9 cellular contexts compared by ENCODE assay signal in the genomic region with DNA sequence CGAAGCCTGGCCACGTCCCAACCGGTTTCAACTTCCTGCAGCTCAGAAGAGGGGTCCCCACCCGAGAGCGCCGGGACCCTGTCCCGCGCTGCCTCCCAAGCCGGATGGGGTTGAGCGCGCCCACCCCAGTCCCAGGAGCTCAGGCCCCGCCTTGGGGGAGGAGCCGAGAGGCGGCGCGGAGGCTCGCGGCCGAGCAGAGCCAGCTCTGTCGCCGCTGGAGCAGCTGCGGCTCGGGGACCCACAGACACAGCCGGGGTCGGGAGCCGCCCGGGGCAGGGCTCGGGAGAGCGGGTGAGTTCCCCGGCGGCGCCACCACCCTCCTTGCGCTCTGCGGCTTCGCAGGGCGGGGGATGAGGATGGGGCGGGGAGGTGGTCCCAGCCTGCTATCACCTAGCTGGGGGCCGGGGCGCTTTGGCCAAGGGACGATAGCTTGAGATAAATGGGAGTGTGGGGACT. TPM values are rescaled to one million over a fixed set of nuclear protein-coding genes. Genes with fewer than 3 reads are reported as not detected.
DNase-seq lines count a peak whose midpoint lies in the region; ATAC-seq and TF ChIP-seq lines count a peak whose summit lies in the region.
"Had no signal": no experiment of that assay in that cellular context is flagged by ENCODE, and none has a peak within 500 bp of the region (broad histone marks: within the 10 kb centered on the region; RNA-seq: fewer than 3 reads in every experiment).

A gene (plus strand): TSS at position 196 of the 456 bp plus-strand sequence. CDS start 30,229 bp downstream, outside the sequence.

- peak within 1 kb of the TSS; percentile 50 for H3K4me3 ChIP-seq in colonic mucosa

- H3K36me3 ChIP-seq in colonic mucosa, result no peaks in the 10 kb centered on the region

- H3K9me3 ChIP-seq in CD4-positive, alpha-beta T cell (ENCODE audit: control insufficient read depth, low read length), result no peaks in the 10 kb centered on the region
- H3K9me3 ChIP-seq in colonic mucosa, result no peaks in the 10 kb centered on the region

- peak; percentile 56 to 77 (median 66) for DNase-seq in CD4-positive, alpha-beta T cell
- DNase-seq in Kasumi-1 (lab: John Stamatoyannopoulos, UW) (peak; percentile 29 to 35), colonic mucosa (peak; percentile 38), medulla oblongata (ENCODE audit: extremely low spot score) (peak; percentile 76), mucosa of gallbladder (ENCODE audit: low spot score) (no peak)
- DNase-seq in activated CD4-positive, alpha-beta T cell treated with anti-CD3 and anti-CD28 coated beads for 4 hours, result peak; percentile 74
- peak; percentile 57 to 83 (median 59) for DNase-seq in stimulated activated CD4-positive, alpha-beta T cell treated with anti-CD3 and anti-CD28 coated beads, TNF-alpha, amount 100 ng/mL, for 24 hours (ENCODE audit: low read depth in 3 of 3)

- peak within 1 kb of the TSS; percentile 97 for H3K27ac Mint-ChIP-seq in CD4-positive, alpha-beta T cell

- no peaks in the 10 kb centered on the region for H3K27me3 Mint-ChIP-seq in CD4-positive, alpha-beta T cell

- POLR2A ChIA-PET in CD4-positive, alpha-beta T cell (lab: Charles Lee), result interaction anchor here (0.6 to 5.3 kb wide), 24 partner anchors 9 to 157 kb away, joined by 3 to 107 read pairs (median 4); a partner anchor contains a TSS

- peak within 1 kb of the TSS; percentile 40 to 76 for H3K9ac ChIP-seq in colonic mucosa (ENCODE audit: low read depth in 2 of 2, low read length in 2 of 2)

- no peaks in the 10 kb centered on the region for H3K4me1 ChIP-seq in colonic mucosa

- H3K9me3 Mint-ChIP-seq in CD4-positive, alpha-beta T cell, result no peaks in the 10 kb centered on the region

- peaks cover 44% of the 10 kb centered on the region for H3K36me3 Mint-ChIP-seq in CD4-positive, alpha-beta T cell (ENCODE audit: low read depth)

- TF ChIP-seq CTCF in CD4-positive, alpha-beta T cell (IDR thresholded peaks at IDR 0.05), result no peak
- no peak for TF ChIP-seq CTCF in colonic mucosa (IDR thresholded peaks at IDR 0.05)

- H3K27me3 ChIP-seq in CD4-positive, alpha-beta T cell (ENCODE audit: control insufficient read depth, insufficient read depth, low read length), result no peaks in the 10 kb centered on the region
- peaks cover 30% of the 10 kb centered on the region for H3K27me3 ChIP-seq in colonic mucosa

- intact Hi-C loops in CD4-positive, alpha-beta T cell (cut with DNase I, micrococcal nuclease), result loop anchor here (1.0 to 5.0 kb wide), 6 partner anchors 15 to 157 kb away; a partner anchor contains a TSS
- intact Hi-C loops in colonic mucosa (cut with DNase I), result no loop called here

- peak within 1 kb of the TSS; percentile 89 for H3K4me3 Mint-ChIP-seq in CD4-positive, alpha-beta T cell

- H3K4me1 Mint-ChIP-seq in CD4-positive, alpha-beta T cell (ENCODE audit: low read depth), result peaks cover 55% of the 10 kb centered on the region

- ATAC-seq in CD4-positive, alpha-beta T cell (ENCODE audit: poor library complexity), result peak; percentile 59
- peak; percentile 56 for ATAC-seq in GM21423 (IDR thresholded peaks at IDR 0.05; ENCODE audit: unreplicated experiment)

- H3K27ac ChIP-seq in CD4-positive, alpha-beta T cell (ENCODE audit: low read depth, low read length), result peak within 1 kb of the TSS; percentile 96
- H3K27ac ChIP-seq in colonic mucosa, result peak within 1 kb of the TSS; percentile 45

- CTCF ChIA-PET in CD4-positive, alpha-beta T cell (lab: Charles Lee), result interaction anchor here (1.3 to 2.0 kb wide), 4 partner anchors 35 to 121 kb away, joined by 3 to 7 read pairs (median 4); a partner anchor contains a TSS

RNA-seq across cellular contexts. Expression of the gene that starts here (rescaled TPM):
- total RNA-seq in CD4-positive, alpha-beta T cell, result 10 to 100 TPM; 87.6 to 91.1 TPM
- 1 to 10 TPM; 2.0 to 2.1 TPM for total RNA-seq in colonic mucosa
- 4.1 TPM for total RNA-seq in mucosa of gallbladder
- total RNA-seq: LHCN-M2 had no signal

Comparison
In these comparisons a context has a peak if more than half of its experiments do, and no peak if none do; other contexts are left out.
1. RNA of the gene that starts here (total RNA-seq): 87.6 to 91.1 TPM in CD4-positive, alpha-beta T cell; 4.1 TPM in mucosa of gallbladder (single experiment) and 2.0 to 2.1 TPM in colonic mucosa; every median in the first group is over 10 times any median in the second.